21 cellular contexts compared by ENCODE assay signal in genomic region chr16:7148606-7149005, GRCh38.
"Had no signal": no experiment of that assay in that cellular context is flagged by ENCODE, and none has a peak within 500 bp of the region (broad histone marks: within the 10 kb centered on the region; RNA-seq: fewer than 3 reads in every experiment).

No MANE protein-coding gene starts in this region.

- H3K27me3 ChIP-seq: SJSA1 had no signal

- H3K4me3 ChIP-seq: SJSA1, SK-N-MC had no signal

- H3K4me1 ChIP-seq: SJSA1 had no signal

- H3K27ac ChIP-seq: SJSA1, SK-N-MC had no signal

- H3K9me3 ChIP-seq: SJSA1 had no signal

- H3K36me3 ChIP-seq: SJSA1 had no signal

- DNase-seq: IMR-90, Karpas-422, KG1, MM.1S, NCI-H1092 treated with DMSO at 0.1 percent for 48 hours, NCI-H1436, NCI-H187, NCI-H2029, NCI-H2081 treated with DMSO at 0.1 percent for 48 hours, NCI-H2171, NCI-H226, NCI-H446, NCI-H510A, NCI-H524 treated with DMSO at 0.1 percent for 48 hours, NCI-H69, NCI-H774, Right ventricle myocardium superior, RPMI8226, SIG-M5 had no signal
